Comparison of ENCODE assay signal across 20 cellular contexts in genomic region chr13:44516771-44517170, GRCh38. TPM values are rescaled to one million over a fixed set of nuclear protein-coding genes. Genes with fewer than 3 reads are reported as not detected.
DNase-seq lines count a peak whose midpoint lies in the region; ATAC-seq and TF ChIP-seq lines count a peak whose summit lies in the region.
"Had no signal": no experiment of that assay in that cellular context is flagged by ENCODE, and none has a peak within 500 bp of the region (broad histone marks: within the 10 kb centered on the region; RNA-seq: fewer than 3 reads in every experiment).

No MANE protein-coding gene starts in this region.

- H2AFZ ChIP-seq in GM23338 (no peak overlapping the region), trophoblast cell (ENCODE audit: insufficient read depth, low read length, poor library complexity) (no peak overlapping the region)

- peaks cover 22% of the 10 kb centered on the region for H3K4me1 Mint-ChIP-seq in GM23338
- H3K4me1 Mint-ChIP-seq: memory B cell, nephron had no signal

- H3K9me2 ChIP-seq in GM23338 (ENCODE audit: insufficient read depth), result no peaks in the 10 kb centered on the region

- no peak overlapping the region for H4K91ac ChIP-seq in trophoblast cell (ENCODE audit: low read depth, low read length)

- peaks cover 4% of the 10 kb centered on the region for H3K27me3 Mint-ChIP-seq in GM23338 (ENCODE audit: insufficient read depth, low read depth, poor library complexity)
- H3K27me3 Mint-ChIP-seq: effector memory CD8-positive, alpha-beta T cell; memory B cell; T-cell had no signal

- H2AK5ac ChIP-seq in trophoblast cell (ENCODE audit: low read length), result no peak overlapping the region

- no peak overlapping the region for H3K18ac ChIP-seq in trophoblast cell (ENCODE audit: low read length)

- ATAC-seq in GM23338, result peak; percentile 86
- ATAC-seq in left ventricle myocardium superior, result no peak
- ATAC-seq: effector memory CD8-positive, alpha-beta T cell; heart right ventricle; T-cell had no signal

- H3K36me3 ChIP-seq in GM23338 (ENCODE audit: insufficient read depth) (no peaks in the 10 kb centered on the region), trophoblast cell (ENCODE audit: control insufficient read depth in 1 of 2, insufficient read depth in 2 of 2, low read length in 2 of 2) (peaks cover 0 to 6% of the 10 kb centered on the region in 2 experiments)
- H3K36me3 ChIP-seq: prostate gland had no signal

- TF ChIP-seq CTCF in GM23338 (conservative IDR thresholded peaks at IDR 0.05; ENCODE audit: low read depth in 2 of 2), result no peak

- H3K4ac ChIP-seq in trophoblast cell (ENCODE audit: low read depth, low read length), result no peak overlapping the region

- DNase-seq in DMS153 (lab: John Stamatoyannopoulos, UW) (peak; percentile 84), GM23338 (ENCODE audit: low spot score) (peak; percentile 60), SW480 (ENCODE audit: low spot score) (peak; percentile 11), lung microvascular endothelial cell (ENCODE audit: low read depth in 2 of 2) (peak; percentile 9 to 15), EL (no peak), left ventricle myocardium superior (no peak), trophoblast cell (no peak)
- DNase-seq: activated naive CD4-positive, alpha-beta T cell; activated T-cell treated with anti-CD3 and anti-CD28 coated beads for 4 hours; cerebellar nuclear complex; effector memory CD8-positive, alpha-beta T cell; heart right ventricle; islet precursor cell; MG63; NCI-H187; T-cell had no signal

- H4K20me1 ChIP-seq in GM23338 (replicated peaks; ENCODE audit: insufficient read depth), result 0 out of 2 replicates have a peak, but pooled peaks cover 7% of the 10 kb centered on the region
- H4K20me1 ChIP-seq: BLaER1 treated with 17β-estradiol and CSF1 and Interleukin-3, amounts not matched to agents 10 nM and 100 nM had no signal

- H3K27me3 ChIP-seq in GM23338 (ENCODE audit: insufficient read depth) (no peaks in the 10 kb centered on the region), trophoblast cell (ENCODE audit: insufficient read depth, low read length) (no peaks in the 10 kb centered on the region)
- H3K27me3 ChIP-seq: BLaER1 treated with 17β-estradiol and CSF1 and Interleukin-3, amounts not matched to agents 10 nM and 100 nM; heart right ventricle; MG63 had no signal

- H3K9me3 Mint-ChIP-seq in GM23338, result no peaks in the 10 kb centered on the region; the same call in 2 of the 3 replicates
- H3K9me3 Mint-ChIP-seq: effector memory CD8-positive, alpha-beta T cell; nephron; T-cell had no signal

- H2BK120ac ChIP-seq in trophoblast cell (ENCODE audit: insufficient read depth, low read length, poor library complexity), result no peak overlapping the region

- H3K14ac ChIP-seq in trophoblast cell (ENCODE audit: low read length), result no peak overlapping the region

- WGBS in trophoblast cell (ENCODE audit: extremely low coverage, insufficient coverage, insufficient read length), result no CpG with 5 or more reads among the region's 2 CpGs

- H3F3A ChIP-seq in GM23338 (replicated peaks; ENCODE audit: low read depth), result no peaks in the 10 kb centered on the region

- no peak overlapping the region for H4K12ac ChIP-seq in trophoblast cell (ENCODE audit: low read depth, low read length)

- peaks cover 15% of the 10 kb centered on the region for H3K36me3 Mint-ChIP-seq in GM23338 (ENCODE audit: low read depth)

- H3K4me1 ChIP-seq in GM23338 (ENCODE audit: insufficient read depth) (peaks cover 9% of the 10 kb centered on the region), trophoblast cell (ENCODE audit: control insufficient read depth in 1 of 2, insufficient read depth in 2 of 2, low read length in 2 of 2) (no peaks in the 10 kb centered on the region)
- H3K4me1 ChIP-seq: prostate gland had no signal

- no peak overlapping the region for H3K27ac ChIP-seq in GM23338 (ENCODE audit: low read depth)
- H3K27ac ChIP-seq in trophoblast cell (ENCODE audit: low read depth, low read length), result no peak overlapping the region
- H3K27ac ChIP-seq: BLaER1 treated with 17β-estradiol and CSF1 and Interleukin-3, amounts not matched to agents 10 nM and 100 nM; heart right ventricle; prostate gland had no signal

- H2BK5ac ChIP-seq in trophoblast cell (ENCODE audit: low read depth, low read length, poor library complexity), result no peak overlapping the region

- H4K8ac ChIP-seq in trophoblast cell (ENCODE audit: low read depth, low read length), result no peak overlapping the region

- peaks cover under 1% of the 10 kb centered on the region for H3K79me1 ChIP-seq in trophoblast cell (ENCODE audit: low read length)

- no peaks in the 10 kb centered on the region for H3K9me3 ChIP-seq in trophoblast cell (ENCODE audit: insufficient read depth, low read depth, low read length)
- H3K9me3 ChIP-seq: heart right ventricle, MG63, prostate gland had no signal

- intact Hi-C loops in left ventricle myocardium superior (cut with micrococcal nuclease), result no loop called here

- H3K4me2 ChIP-seq in GM23338 (no peak overlapping the region), trophoblast cell (ENCODE audit: low read length) (no peak overlapping the region)

- H3K4me3 ChIP-seq in GM23338 (no peak overlapping the region), trophoblast cell (ENCODE audit: low read depth, low read length) (no peak overlapping the region)
- H3K4me3 ChIP-seq: BLaER1 treated with 17β-estradiol and CSF1 and Interleukin-3, amounts not matched to agents 10 nM and 100 nM; heart right ventricle; MG63; prostate gland had no signal

- no peak overlapping the region for H3K9ac ChIP-seq in trophoblast cell (ENCODE audit: low read length)
- H3K9ac ChIP-seq: BLaER1 treated with 17β-estradiol and CSF1 and Interleukin-3, amounts not matched to agents 10 nM and 100 nM had no signal

- no peak overlapping the region for H3K23ac ChIP-seq in trophoblast cell (ENCODE audit: low read length)

- H2BK12ac ChIP-seq in trophoblast cell (ENCODE audit: low read length), result no peak overlapping the region

- H3K27ac Mint-ChIP-seq in GM23338, result no peak overlapping the region
- H3K27ac Mint-ChIP-seq: memory B cell, nephron, T-cell had no signal

- H3K79me2 ChIP-seq in GM23338 (replicated peaks; ENCODE audit: insufficient read depth), result peaks cover 47% of the 10 kb centered on the region
- no peaks in the 10 kb centered on the region for H3K79me2 ChIP-seq in trophoblast cell (ENCODE audit: control insufficient read depth, insufficient read depth, low read length, poor library complexity)

- H3K4me3 Mint-ChIP-seq in GM23338, result no peak overlapping the region
- H3K4me3 Mint-ChIP-seq: effector memory CD8-positive, alpha-beta T cell; memory B cell; nephron; T-cell had no signal

TF ChIP-seq in GM23338, 12 proteins besides CTCF, POLR2A, EP300 and RAD21 (continues in another document):
- no peak for TF ChIP-seq REST (IDR thresholded peaks at IDR 0.05; ENCODE audit: unreplicated experiment)
- no peak for TF ChIP-seq ZNF331 (CRISPR knock-in tag; IDR thresholded peaks at IDR 0.05; ENCODE audit: low read depth)
- no peak for TF ChIP-seq STAT1 (IDR thresholded peaks at IDR 0.05; ENCODE audit: unreplicated experiment)
- TF ChIP-seq EZH2 (IDR thresholded peaks at IDR 0.05; ENCODE audit: low read depth, unreplicated experiment), result no peak
- TF ChIP-seq NANOG (IDR thresholded peaks at IDR 0.05; ENCODE audit: borderline replicate concordance), result no peak

RNA-seq across cellular contexts. Expression of gene TSC22D1, which starts 59.4 kb away (rescaled TPM):
- total RNA-seq in GM23338 (2014; rRNA removed; shearing (Covaris generic)), result 101 and 114 TPM in 2 replicates
- 50.5 and 58.5 TPM in 2 replicates for polyA plus RNA-seq in GM23338 (2016; fragmentation: Nextera tagmentation; extraction: Ambion mirVana)
- total RNA-seq in lung microvascular endothelial cell, result 45.8 and 69.8 TPM in 2 replicates
- 180 TPM for total RNA-seq in left ventricle myocardium superior
- polyA plus RNA-seq in trophoblast cell (2013), result 66.3 and 69.3 TPM in 2 replicates

Comparison
In these comparisons a context has a peak if more than half of its experiments do, and no peak if none do; other contexts are left out.
1. DNase-seq: peak in DMS153 (single experiment), GM23338 (single experiment), SW480 (single experiment) and lung microvascular endothelial cell (2 of 2); none in EL (single experiment), left ventricle myocardium superior (single experiment) and trophoblast cell (0 of 2).